ENCODE assay signal across 23 cellular contexts in the genomic region with DNA sequence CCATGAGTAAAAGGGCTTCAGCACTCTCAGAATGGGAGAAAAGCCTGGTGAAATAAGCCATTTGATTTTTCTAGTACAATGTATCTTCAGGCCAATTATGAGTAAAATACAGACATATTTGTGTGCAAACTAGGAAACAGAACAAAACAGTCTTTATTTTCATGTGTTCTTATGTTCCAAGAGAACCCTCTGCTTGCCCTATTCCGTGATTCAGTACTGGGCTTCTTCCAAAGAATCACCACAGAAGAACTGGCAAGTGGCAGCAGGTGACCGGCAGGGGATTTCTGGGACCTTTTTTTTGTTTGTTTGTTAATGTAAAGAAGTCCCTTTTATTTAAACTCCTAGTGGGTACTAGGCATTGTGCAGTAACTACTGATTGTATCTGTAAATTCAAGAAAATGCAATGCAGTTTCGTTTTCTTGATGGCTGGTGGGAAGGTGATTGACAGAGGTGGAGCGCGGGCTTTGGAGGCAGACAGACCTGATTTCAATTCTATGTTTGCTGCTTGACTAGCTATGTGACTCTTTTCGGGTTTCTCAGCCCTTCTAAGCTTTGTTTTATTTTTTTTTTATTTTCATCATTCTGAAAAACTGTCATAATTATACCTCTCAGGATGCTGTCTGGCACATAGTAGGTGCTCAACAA.
DNase-seq lines count a peak whose midpoint lies in the region; ATAC-seq and TF ChIP-seq lines count a peak whose summit lies in the region.
"Had no signal": no experiment of that assay in that cellular context is flagged by ENCODE, and none has a peak within 500 bp of the region (broad histone marks: within the 10 kb centered on the region; RNA-seq: fewer than 3 reads in every experiment).

No MANE protein-coding gene starts in this region.

- H3K27me3 ChIP-seq in Loucy (ENCODE audit: insufficient read depth, low read length, poor library complexity, severe bottlenecking) (no peaks in the 10 kb centered on the region), dorsolateral prefrontal cortex (no peaks in the 10 kb centered on the region)
- H3K27me3 ChIP-seq: adrenal gland had no signal

- no peaks in the 10 kb centered on the region for H3K9me3 ChIP-seq in Loucy (ENCODE audit: insufficient read depth, low read depth, low read length)
- H3K9me3 ChIP-seq: adrenal gland, heart left ventricle, psoas muscle had no signal

- peak overlapping the region; percentile 70 for H3K9ac ChIP-seq in Loucy (ENCODE audit: low read depth, low read length, poor library complexity, severe bottlenecking)

- peaks cover 17% of the 10 kb centered on the region for H3F3A ChIP-seq in Loucy (ENCODE audit: low read depth)

- DNase-seq in GM12865 (ENCODE audit: low read depth) (peak; percentile 37), dorsolateral prefrontal cortex (no peak), sciatic nerve (ENCODE audit: low spot score) (no peak), AG20443 (ENCODE audit: low spot score) (no peak)
- DNase-seq: activated CD4-positive, alpha-beta T cell treated with anti-CD3 and anti-CD28 coated beads for 4 hours; activated naive CD4-positive, alpha-beta T cell treated with anti-CD3 and anti-CD28 coated beads for 36 hours; adrenal gland; CD4-positive, alpha-beta memory T cell; heart left ventricle; NCI-H1048; NCI-H187; NCI-H2171; NCI-H510A; PC-9; psoas muscle; SHP77; stimulated activated naive CD4-positive, alpha-beta T cell; T-helper 9 cell had no signal

- TF ChIP-seq CTCF in GM12865 (IDR thresholded peaks at IDR 0.05; ENCODE audit: insufficient read depth, low read depth, low read length, missing control alignments) (no peak), Loucy (conservative IDR thresholded peaks at IDR 0.05; ENCODE audit: low read length) (no peak), dorsolateral prefrontal cortex (IDR thresholded peaks at IDR 0.05 in 54 of 56, conservative IDR thresholded peaks at IDR 0.05 in 2 of 56; ENCODE audit: low read depth in 1 of 56, partially characterized antibody in 56 of 56) (peak in 9 of 56 donors; percentile 9 to 34 (median 15))

- intact Hi-C loops in dorsolateral prefrontal cortex (cut with DNase I) (no loop called here), sciatic nerve (cut with DNase I) (no loop called here)

- no peaks in the 10 kb centered on the region for H3K9me2 ChIP-seq in Loucy (replicated peaks; ENCODE audit: low read depth, low read length)

- H2AFZ ChIP-seq in Loucy (ENCODE audit: low read length), result no peak overlapping the region
- H2AFZ ChIP-seq: PC-9 had no signal

- H3K4me3 ChIP-seq in GM12865 (ENCODE audit: low read depth, low read length) (no peak overlapping the region), Loucy (ENCODE audit: low read length, poor library complexity, severe bottlenecking) (peak overlapping the region; percentile 67), dorsolateral prefrontal cortex (peak overlapping the region in 36 of 59 donors; percentile 3 to 49 (median 25))
- H3K4me3 ChIP-seq: adrenal gland, heart left ventricle, PC-9, psoas muscle had no signal

- no peaks in the 10 kb centered on the region for H3K36me3 ChIP-seq in Loucy (ENCODE audit: insufficient read depth, low read length)
- H3K36me3 ChIP-seq: adrenal gland, heart left ventricle had no signal

- no peaks in the 10 kb centered on the region for H4K20me1 ChIP-seq in Loucy (ENCODE audit: insufficient read depth, low read length, poor library complexity, severe bottlenecking)

- H3K4me1 ChIP-seq in Loucy (ENCODE audit: insufficient read depth, low read length, poor library complexity, severe bottlenecking), result peaks cover 77% of the 10 kb centered on the region
- H3K4me1 ChIP-seq: adrenal gland, heart left ventricle, psoas muscle had no signal

- 0 out of 2 replicates have a peak, but pooled peaks cover 5% of the 10 kb centered on the region for H3K79me2 ChIP-seq in Loucy (ENCODE audit: insufficient read depth, low read length)

- H3K4me2 ChIP-seq in Loucy (ENCODE audit: low read depth, low read length, poor library complexity, severe bottlenecking), result peak overlapping the region; percentile 81
- H3K4me2 ChIP-seq: PC-9 had no signal

- H3K27ac ChIP-seq in dorsolateral prefrontal cortex, result peak overlapping the region in 57 of 59 donors; percentile 13 to 100 (median 70)
- H3K27ac ChIP-seq: adrenal gland, heart left ventricle, PC-9, psoas muscle, VCaP had no signal

- ATAC-seq in sciatic nerve (peak; percentile 47), HG03457 (IDR thresholded peaks at IDR 0.05; ENCODE audit: unreplicated experiment) (no peak), GM18907 (IDR thresholded peaks at IDR 0.05; ENCODE audit: unreplicated experiment) (no peak), GM21515 (IDR thresholded peaks at IDR 0.05; ENCODE audit: unreplicated experiment) (no peak)
- ATAC-seq: heart left ventricle, psoas muscle had no signal
